Comparison of ENCODE assay signal across 16 cellular contexts in genomic region chr6:84779380-84779779, GRCh38. TPM values are rescaled to one million over a fixed set of nuclear protein-coding genes. Genes with fewer than 3 reads are reported as not detected.
DNase-seq lines count a peak whose midpoint lies in the region; ATAC-seq and TF ChIP-seq lines count a peak whose summit lies in the region.
"Had no signal": no experiment of that assay in that cellular context is flagged by ENCODE, and none has a peak within 500 bp of the region (broad histone marks: within the 10 kb centered on the region; RNA-seq: fewer than 3 reads in every experiment).

No MANE protein-coding gene starts in this region.

- H4K20me1 ChIP-seq in SK-N-SH (ENCODE audit: insufficient read depth) = no peaks in the 10 kb centered on the region

- no peak for DNase-seq in SK-N-SH
- peak; percentile 65 for DNase-seq in SK-MEL-5 (ENCODE audit: low read depth, low spot score)
- no peak for DNase-seq in epithelial cell of proximal tubule (ENCODE audit: low read depth)
- no peak for DNase-seq in stimulated activated CD4-positive, alpha-beta T cell treated with anti-CD3 and anti-CD28 coated beads, Interleukin-12 subunit alpha, Interleukin-12 subunit beta, amount 100 ng/mL, for 4 hours
- DNase-seq in erythroblast (lab: John Stamatoyannopoulos, UW) = no peak
- no peak for DNase-seq in DMS 273 (lab: John Stamatoyannopoulos, UW; ENCODE audit: unreplicated experiment)
- DNase-seq: activated CD8-positive, alpha-beta T cell treated with anti-CD3 and anti-CD28 coated beads for 36 hours; mammary epithelial cell; NCI-H2029; tibial artery had no signal

- no peak overlapping the region for H3K4me2 ChIP-seq in SK-N-SH

- H3F3A ChIP-seq in SK-N-SH (replicated peaks; ENCODE audit: insufficient read depth) = no peaks in the 10 kb centered on the region

- no peaks in the 10 kb centered on the region for H3K9me2 ChIP-seq in SK-N-SH

- peak; percentile 35 for TF ChIP-seq CTCF in SK-N-SH (IDR thresholded peaks at IDR 0.05)
- peak; percentile 45 for TF ChIP-seq CTCF in epithelial cell of proximal tubule (conservative IDR thresholded peaks at IDR 0.05; ENCODE audit: low read depth, low read length)

- ATAC-seq in SK-N-SH treated with all-trans-retinoic acid at 6 μM for 48 hours (no peak), GM21619 (IDR thresholded peaks at IDR 0.05; ENCODE audit: unreplicated experiment) (no peak)
- ATAC-seq: activated CD8-positive, alpha-beta T cell treated with anti-CD3 and anti-CD28 coated beads for 36 hours; natural killer cell treated with Interleukin-12 subunit alpha and Interleukin-12 subunit beta and Interleukin-15 and Interleukin-18, amount 100 ng/mL, for 72 hours; stimulated activated memory B cell treated with anti-CD40 and anti-IgM and Interleukin-4, amounts not matched to agents 10 μg/mL and 1 μg/mL and 100 μg/mL, for 72 hours had no signal

- H2AFZ ChIP-seq in SK-N-SH (ENCODE audit: low read depth) = no peak overlapping the region

- H3K4me3 ChIP-seq in SK-N-SH (ENCODE audit: low read depth in 2 of 2, low read length in 1 of 2) = no peak overlapping the region
- H3K4me3 ChIP-seq in epithelial cell of proximal tubule (ENCODE audit: low read depth, low read length) = no peak overlapping the region
- H3K4me3 ChIP-seq: prostate gland, tibial artery had no signal

- no peak for TF ChIP-seq EP300 in SK-N-SH (IDR thresholded peaks at IDR 0.05; ENCODE audit: borderline replicate concordance in 1 of 2, low read depth in 1 of 2, low read length in 1 of 2)

- H3K9ac ChIP-seq in SK-N-SH = no peak overlapping the region

- H3K27ac ChIP-seq in SK-N-SH (ENCODE audit: low read depth in 2 of 2, low read length in 1 of 2) = no peak overlapping the region
- H3K27ac ChIP-seq: prostate gland, tibial artery had no signal

- H3K4me1 ChIP-seq in SK-N-SH (ENCODE audit: control insufficient read depth in 1 of 2, insufficient read depth in 2 of 2, low read depth in 1 of 2, low read length in 1 of 2) = peaks cover 0 to 3% of the 10 kb centered on the region in 2 experiments; a peak in 1 of 4 replicates
- H3K4me1 ChIP-seq: prostate gland had no signal

- WGBS in SK-N-SH (ENCODE audit: low lambda C conversion rate) = 7% methylated on average over 1 of the region's 1 CpG

- in situ Hi-C loops in SK-MEL-5 (cut with HindIII; ENCODE audit: low pct_unique_long_range_greater_than_20kb, low sequenced_read_pairs) = no loop called here

- no peaks in the 10 kb centered on the region for H3K79me2 ChIP-seq in SK-N-SH (ENCODE audit: insufficient read depth)

- no peaks in the 10 kb centered on the region for H3K36me3 ChIP-seq in SK-N-SH (replicated peaks in 1 of 2; ENCODE audit: control insufficient read depth in 1 of 2, insufficient read depth in 2 of 2, low read length in 1 of 2)
- H3K36me3 ChIP-seq: prostate gland, tibial artery had no signal

- no peaks in the 10 kb centered on the region for H3K9me3 ChIP-seq in SK-N-SH
- H3K9me3 ChIP-seq: prostate gland, tibial artery had no signal

- POLR2A ChIA-PET in SK-N-SH (lab: Yijun Ruan, JAX) = no interaction called here

- H3K27me3 ChIP-seq in SK-N-SH (ENCODE audit: insufficient read depth) = peaks cover 66% of the 10 kb centered on the region
- H3K27me3 ChIP-seq: tibial artery had no signal

- CTCF ChIA-PET in SK-N-SH (lab: Yijun Ruan, JAX) = no interaction called here

- no peak for TF ChIP-seq POLR2A in erythroblast (IDR thresholded peaks at IDR 0.05; ENCODE audit: low read length)

- no peak for TF ChIP-seq RAD21 in SK-N-SH (IDR thresholded peaks at IDR 0.05; ENCODE audit: low read length)

TF ChIP-seq in SK-N-SH, 30 proteins besides CTCF, POLR2A, EP300 and RAD21 (continues in another document):
- TF ChIP-seq CHD2 (IDR thresholded peaks at IDR 0.05; ENCODE audit: low read length, partially characterized antibody) (no peak), REST (IDR thresholded peaks at IDR 0.05; ENCODE audit: low read depth, low read length) (no peak), GABPA (IDR thresholded peaks at IDR 0.05; ENCODE audit: low read depth) (no peak), ELF1 (IDR thresholded peaks at IDR 0.05) (no peak), RFX5 (IDR thresholded peaks at IDR 0.05; ENCODE audit: low read length) (no peak), TEAD4 (IDR thresholded peaks at IDR 0.05; ENCODE audit: borderline replicate concordance, insufficient read depth) (no peak), RXRA (IDR thresholded peaks at IDR 0.05; ENCODE audit: borderline replicate concordance, low read depth) (no peak), SIN3A (IDR thresholded peaks at IDR 0.05; ENCODE audit: borderline replicate concordance, low read depth, low read length) (no peak)

TF ChIP-seq in SK-N-SH treated with all-trans-retinoic acid at 6 μM for 48 hours, 23 proteins besides CTCF, POLR2A, EP300 and RAD21:
- TF ChIP-seq TCF4 (CRISPR knock-in tag; IDR thresholded peaks at IDR 0.05; ENCODE audit: borderline replicate concordance) (no peak), ZFP30 (CRISPR knock-in tag; IDR thresholded peaks at IDR 0.05) (no peak), POU6F1 (CRISPR knock-in tag; IDR thresholded peaks at IDR 0.05; ENCODE audit: borderline replicate concordance, low read depth) (no peak), OSR1 (CRISPR knock-in tag; IDR thresholded peaks at IDR 0.05) (no peak), SNAI2 (CRISPR knock-in tag; IDR thresholded peaks at IDR 0.05) (no peak)

RNA-seq across cellular contexts. Expression of gene TBX18, which starts 15.0 kb away (rescaled TPM):
- 19.3 and 29.8 TPM in 2 replicates for polyA plus RNA-seq in SK-N-SH (2012; rRNA removed)
- polyA plus RNA-seq in SK-N-SH (2012; cell fraction: cytosol; rRNA removed) = 13.8 and 23.5 TPM in 2 replicates
- 19.5 and 52.3 TPM in 2 replicates for polyA plus RNA-seq in SK-N-SH (2012; cell fraction: nucleus; rRNA removed)
- total RNA-seq in SK-MEL-5 (2014; rRNA removed; shearing (Covaris generic)) = 10.1 and 13.4 TPM in 2 replicates
- polyA plus RNA-seq in SK-MEL-5 (2015; cell fraction: cytosol; rRNA removed) = 13.7 and 19.8 TPM in 2 replicates
- 42.4 and 51.4 TPM in 2 replicates for polyA plus RNA-seq in SK-MEL-5 (2015; cell fraction: nucleus; rRNA removed)
- total RNA-seq in epithelial cell of proximal tubule = 0.23 and 1.9 TPM in 2 replicates
- total RNA-seq: A172; activated CD8-positive, alpha-beta T cell treated with anti-CD3 and anti-CD28 coated beads for 36 hours; mammary epithelial cell; natural killer cell treated with Interleukin-12 subunit alpha and Interleukin-12 subunit beta and Interleukin-15 and Interleukin-18, amount 100 ng/mL, for 72 hours had no signal
